ENCODE assay signal across 19 cellular contexts in the genomic region with DNA sequence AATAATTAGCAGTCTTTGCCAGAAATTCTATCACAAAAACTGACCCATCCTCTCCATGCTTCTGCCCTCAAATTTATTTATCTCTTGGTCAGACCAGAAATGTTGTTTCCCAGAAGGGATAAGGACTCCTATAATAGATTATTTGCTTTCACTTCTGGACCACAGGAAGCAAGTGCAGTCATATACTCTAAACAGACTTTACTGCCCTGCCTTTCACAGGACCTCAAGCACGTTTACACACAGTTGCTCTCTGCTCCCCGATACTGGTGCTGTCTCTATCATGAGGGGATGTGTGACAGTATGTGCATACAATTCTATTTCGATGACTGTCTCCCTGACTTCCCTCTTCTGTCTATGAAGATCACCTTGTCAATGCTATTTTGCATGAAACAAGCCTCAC.
DNase-seq lines count a peak whose midpoint lies in the region; ATAC-seq and TF ChIP-seq lines count a peak whose summit lies in the region.
"Had no signal": no experiment of that assay in that cellular context is flagged by ENCODE, and none has a peak within 500 bp of the region (broad histone marks: within the 10 kb centered on the region; RNA-seq: fewer than 3 reads in every experiment).

No MANE protein-coding gene starts in this region.

- no peaks in the 10 kb centered on the region for H3K4me1 Mint-ChIP-seq in MCF 10A (ENCODE audit: insufficient read depth, unreplicated experiment)
- H3K4me1 Mint-ChIP-seq: CD14-positive monocyte had no signal

- peak overlapping the region in 1 of 2 donors; percentile 21 for H3K27ac ChIP-seq in breast epithelium
- no peak overlapping the region for H3K27ac ChIP-seq in coronary artery
- no peak overlapping the region for H3K27ac ChIP-seq in right lobe of liver
- H3K27ac ChIP-seq in transverse colon: peak overlapping the region in 3 of 4 donors; percentile 0 to 11 (median 4)
- H3K27ac ChIP-seq: A549, testis had no signal

- no peak for TF ChIP-seq POLR2A in breast epithelium (IDR thresholded peaks at IDR 0.05)
- no peak for TF ChIP-seq POLR2A in right lobe of liver (IDR thresholded peaks at IDR 0.05)
- no peak for TF ChIP-seq POLR2A in transverse colon (IDR thresholded peaks at IDR 0.05)

- POLR2A ChIA-PET in MCF 10A (lab: Yijun Ruan, JAX): no interaction called here

- no peaks in the 10 kb centered on the region for H3K36me3 ChIP-seq in breast epithelium
- no peaks in the 10 kb centered on the region for H3K36me3 ChIP-seq in right lobe of liver
- H3K36me3 ChIP-seq in transverse colon: no peaks in the 10 kb centered on the region
- H3K36me3 ChIP-seq: Peyer's patch had no signal

- TF ChIP-seq CTCF in MCF 10A (IDR thresholded peaks at IDR 0.05; ENCODE audit: unreplicated experiment) (no peak), breast epithelium (IDR thresholded peaks at IDR 0.05) (no peak), coronary artery (IDR thresholded peaks at IDR 0.05) (no peak), right lobe of liver (IDR thresholded peaks at IDR 0.05) (no peak), transverse colon (IDR thresholded peaks at IDR 0.05) (no peak)

- in situ Hi-C loops in transverse colon (cut with MboI; ENCODE audit: low pct_ligation_motif_present in 1 of 4, low pct_unique_long_range_greater_than_20kb in 1 of 4, low sequenced_read_pairs in 3 of 4): no loop called here

- H3K4me3 ChIP-seq in breast epithelium: no peak overlapping the region
- H3K4me3 ChIP-seq in coronary artery: peak overlapping the region; percentile 34
- no peak overlapping the region for H3K4me3 ChIP-seq in right lobe of liver
- no peak overlapping the region for H3K4me3 ChIP-seq in transverse colon
- H3K4me3 ChIP-seq: A549, Peyer's patch, testis had no signal

- peak overlapping the region; percentile 13 for H3K27ac Mint-ChIP-seq in MCF 10A (ENCODE audit: low read depth, unreplicated experiment)
- H3K27ac Mint-ChIP-seq: CD14-positive monocyte had no signal

- CTCF ChIA-PET in MCF 10A (lab: Yijun Ruan, JAX): no interaction called here

- H3K27me3 ChIP-seq in breast epithelium (no peaks in the 10 kb centered on the region), right lobe of liver (no peaks in the 10 kb centered on the region), transverse colon (no peaks in the 10 kb centered on the region)
- H3K27me3 ChIP-seq: Peyer's patch, testis had no signal

- H3K4me1 ChIP-seq in breast epithelium (no peaks in the 10 kb centered on the region), right lobe of liver (no peaks in the 10 kb centered on the region), transverse colon (peaks cover 0 to 19% (median 1%) of the 10 kb centered on the region in 4 donors)
- H3K4me1 ChIP-seq: testis had no signal

- BruUV-seq in MCF 10A (replicated peaks; lab: Mats Ljungman, UMichigan): no TSS peak

- ATAC-seq in right lobe of liver: peak; percentile 38 to 76 (median 59)
- ATAC-seq: A549; effector memory CD8-positive, alpha-beta T cell had no signal

- DNase-seq in MCF 10A (ENCODE audit: unreplicated experiment) (no peak), breast epithelium (ENCODE audit: low spot score in 2 of 2) (no peak), coronary artery (ENCODE audit: low spot score) (no peak), right lobe of liver (no peak), transverse colon (no peak), T-helper 9 cell (no peak), cerebellar nuclear complex (lab: John Stamatoyannopoulos, UW) (no peak), EL (no peak)
- DNase-seq: activated CD4-positive, alpha-beta T cell treated with anti-CD3 and anti-CD28 coated beads for 4 hours; activated effector memory CD4-positive, alpha-beta T cell treated with Interleukin-2 at 50 U/mL for 16 hours; amniotic stem cell; effector memory CD8-positive, alpha-beta T cell; naive B cell; NCI-H1105; Peyer's patch; testis had no signal

- H3K27me3 Mint-ChIP-seq in MCF 10A (ENCODE audit: insufficient read depth, unreplicated experiment): no peaks in the 10 kb centered on the region
- H3K27me3 Mint-ChIP-seq: central memory CD8-positive, alpha-beta T cell; naive B cell had no signal

- no peaks in the 10 kb centered on the region for H3K36me3 Mint-ChIP-seq in MCF 10A (ENCODE audit: insufficient read depth, unreplicated experiment)
- H3K36me3 Mint-ChIP-seq: CD14-positive monocyte, naive B cell had no signal

- H3K9me3 ChIP-seq in breast epithelium: no peaks in the 10 kb centered on the region
- H3K9me3 ChIP-seq in right lobe of liver: no peaks in the 10 kb centered on the region
- no peaks in the 10 kb centered on the region for H3K9me3 ChIP-seq in transverse colon
- H3K9me3 ChIP-seq: A549, Peyer's patch, testis had no signal

- no peak overlapping the region for H3K4me3 Mint-ChIP-seq in MCF 10A (ENCODE audit: unreplicated experiment)
- H3K4me3 Mint-ChIP-seq: CD14-positive monocyte; central memory CD8-positive, alpha-beta T cell; effector memory CD8-positive, alpha-beta T cell; naive B cell had no signal

- 40% methylated on average over 3 of the region's 3 CpGs for WGBS in right lobe of liver (ENCODE audit: insufficient coverage, low coverage, low lambda C conversion rate, missing lambda C conversion rate)
- WGBS in transverse colon (ENCODE audit: low coverage in 1 of 2), 2 donors: 25 to 27% methylated on average over 1 to 3 of the region's 3 CpGs

- TF ChIP-seq EP300 in transverse colon (IDR thresholded peaks at IDR 0.05; ENCODE audit: low read depth): no peak

- intact Hi-C loops in MCF 10A (cut with micrococcal nuclease) (no loop called here), breast epithelium (cut with DNase I; ENCODE audit: low total_unique reads) (no loop called here), right lobe of liver (cut with DNase I) (no loop called here), transverse colon (cut with DNase I; ENCODE audit: low total_unique reads) (no loop called here)

- no peaks in the 10 kb centered on the region for H3K9me3 Mint-ChIP-seq in MCF 10A (ENCODE audit: unreplicated experiment)
- H3K9me3 Mint-ChIP-seq: central memory CD8-positive, alpha-beta T cell; effector memory CD8-positive, alpha-beta T cell had no signal

Comparison
In these comparisons a context has a peak if more than half of its experiments do, and no peak if none do; other contexts are left out.
1. H3K27ac ChIP-seq: peak in transverse colon (3 of 4); none in coronary artery (0 of 2) and right lobe of liver (0 of 3).